In the genomic region with DNA sequence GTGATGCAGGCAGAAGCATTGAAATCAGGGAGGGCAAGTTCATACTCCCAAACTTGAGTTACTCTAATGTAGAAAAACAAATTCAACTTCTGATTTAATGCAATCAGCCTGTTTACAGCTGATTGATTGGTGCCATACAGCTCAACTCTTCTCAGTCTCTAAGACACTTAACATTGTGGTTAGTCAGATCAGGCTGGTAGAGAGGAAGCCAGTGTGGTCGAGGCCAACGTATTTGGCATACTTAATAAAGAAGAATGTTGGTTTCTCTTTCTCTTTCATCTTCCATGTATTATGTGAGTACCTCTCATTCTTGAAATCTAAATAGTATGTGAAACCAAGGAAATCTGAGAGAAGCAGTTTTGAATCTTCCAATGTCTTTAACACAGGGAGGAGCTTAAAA, we compare ENCODE assay signal across 8 cellular contexts.
DNase-seq lines count a peak whose midpoint lies in the region; ATAC-seq lines count a peak whose summit lies in the region.

No MANE protein-coding gene starts in this region.

- H3K4me3 ChIP-seq in adipocyte (ENCODE audit: low read length) = no peak overlapping the region

- H3K9me3 ChIP-seq in adipocyte (ENCODE audit: control insufficient read depth, low read length) = peaks cover under 1% of the 10 kb centered on the region

- no peaks in the 10 kb centered on the region for H3K27me3 ChIP-seq in adipocyte (replicated peaks; ENCODE audit: control insufficient read depth, insufficient read depth, low read length)

- no peaks in the 10 kb centered on the region for H3K36me3 ChIP-seq in adipocyte (ENCODE audit: control insufficient read depth, insufficient read depth, low read length, severe bottlenecking)

- H3K4me1 Mint-ChIP-seq in stimulated activated memory B cell treated with anti-CD40 and anti-IgM and Interleukin-4, amounts not matched to agents 10 μg/mL and 1 μg/mL and 100 μg/mL, for 72 hours = peaks cover 7% of the 10 kb centered on the region

- no peaks in the 10 kb centered on the region for H3K27me3 Mint-ChIP-seq in stimulated activated memory B cell treated with anti-CD40 and anti-IgM and Interleukin-4, amounts not matched to agents 10 μg/mL and 1 μg/mL and 100 μg/mL, for 72 hours

- H3K9ac ChIP-seq in adipocyte (ENCODE audit: low read length) = no peak overlapping the region

- DNase-seq in OCI-M1 (lab: John Stamatoyannopoulos, UW) = peak; percentile 90
- DNase-seq in adipocyte (ENCODE audit: low read depth) = peak; percentile 33
- DNase-seq in pons (ENCODE audit: low spot score) = no peak
- no peak for DNase-seq in SW 1271 (lab: John Stamatoyannopoulos, UW)
- DNase-seq in COLO829 (ENCODE audit: low spot score) = no peak

- peak; percentile 99 for ATAC-seq in GM18511 (IDR thresholded peaks at IDR 0.05; ENCODE audit: unreplicated experiment)
- peak; percentile 100 for ATAC-seq in HG02840 (IDR thresholded peaks at IDR 0.05; ENCODE audit: low FRiP score, unreplicated experiment)
- ATAC-seq in stimulated activated memory B cell treated with anti-CD40 and anti-IgM and Interleukin-4, amounts not matched to agents 10 μg/mL and 1 μg/mL and 100 μg/mL, for 72 hours = peak; percentile 76

- H3K27ac Mint-ChIP-seq in stimulated activated memory B cell treated with anti-CD40 and anti-IgM and Interleukin-4, amounts not matched to agents 10 μg/mL and 1 μg/mL and 100 μg/mL, for 72 hours = no peak overlapping the region

- no peaks in the 10 kb centered on the region for H3K4me1 ChIP-seq in adipocyte (ENCODE audit: control insufficient read depth, insufficient read depth, low read length)

- H3K36me3 Mint-ChIP-seq in stimulated activated memory B cell treated with anti-CD40 and anti-IgM and Interleukin-4, amounts not matched to agents 10 μg/mL and 1 μg/mL and 100 μg/mL, for 72 hours = no peaks in the 10 kb centered on the region

- peak overlapping the region; percentile 2 for H3K4me3 Mint-ChIP-seq in stimulated activated memory B cell treated with anti-CD40 and anti-IgM and Interleukin-4, amounts not matched to agents 10 μg/mL and 1 μg/mL and 100 μg/mL, for 72 hours

- H3K9me3 Mint-ChIP-seq in stimulated activated memory B cell treated with anti-CD40 and anti-IgM and Interleukin-4, amounts not matched to agents 10 μg/mL and 1 μg/mL and 100 μg/mL, for 72 hours = peaks cover 5% of the 10 kb centered on the region

Comparison
In these comparisons a context has a peak if more than half of its experiments do, and no peak if none do; other contexts are left out.
1. DNase-seq: peak in OCI-M1 (single experiment) and adipocyte (single experiment); none in pons (single experiment), SW 1271 (0 of 2) and COLO829 (single experiment).
2. Peak in every context shown above with its lines, with median percentiles within 50 percentile points of each other: ATAC-seq.